Comparison of ENCODE assay signal across 21 cellular contexts in genomic region chr22:50715776-50716175, GRCh38. TPM values are rescaled to one million over a fixed set of nuclear protein-coding genes. Genes with fewer than 3 reads are reported as not detected.
DNase-seq lines count a peak whose midpoint lies in the region; ATAC-seq and TF ChIP-seq lines count a peak whose summit lies in the region.
"Had no signal": no experiment of that assay in that cellular context is flagged by ENCODE, and none has a peak within 500 bp of the region (broad histone marks: within the 10 kb centered on the region; RNA-seq: fewer than 3 reads in every experiment).

No MANE protein-coding gene starts in this region.

- no peaks in the 10 kb centered on the region for H3K9me3 ChIP-seq in right atrium auricular region
- peaks cover 0 to 2% of the 10 kb centered on the region in 2 donors for H3K9me3 ChIP-seq in neuronal stem cell (replicated peaks in 1 of 2; ENCODE audit: control insufficient read depth in 2 of 2, insufficient read depth in 1 of 2, low read depth in 1 of 2, low read length in 2 of 2)

- H3K23ac ChIP-seq in neuronal stem cell (ENCODE audit: low read depth, low read length, poor library complexity), result peak overlapping the region; percentile 31

- H3K27me3 Mint-ChIP-seq in endothelial cell (ENCODE audit: unreplicated experiment), result peaks cover 64% of the 10 kb centered on the region
- H3K27me3 Mint-ChIP-seq: CD4-positive, alpha-beta memory T cell had no signal

- H3K27ac ChIP-seq in right atrium auricular region, result no peak overlapping the region
- H3K27ac ChIP-seq in neuronal stem cell (replicated peaks; ENCODE audit: low read length), result no peak overlapping the region

- no peak overlapping the region for H2AK5ac ChIP-seq in neuronal stem cell (ENCODE audit: low read depth, low read length)

- no peak overlapping the region for H3K27ac Mint-ChIP-seq in endothelial cell (ENCODE audit: unreplicated experiment)
- H3K27ac Mint-ChIP-seq: CD4-positive, alpha-beta memory T cell; GM23338 had no signal

- no peak overlapping the region for H2BK12ac ChIP-seq in neuronal stem cell (ENCODE audit: low read length)

- no peak overlapping the region for H2BK15ac ChIP-seq in neuronal stem cell (ENCODE audit: low read length)

- no peak overlapping the region for H3K18ac ChIP-seq in neuronal stem cell (ENCODE audit: low read length)

- H2BK5ac ChIP-seq in neuronal stem cell (ENCODE audit: low read length), result peak overlapping the region; percentile 82

- ATAC-seq in left ventricle myocardium superior (no peak), HG03520 (IDR thresholded peaks at IDR 0.05; ENCODE audit: unreplicated experiment) (no peak)
- ATAC-seq: GM23338, HCT116 had no signal

- H3K4me1 ChIP-seq in right atrium auricular region (peaks cover 0 to 29% of the 10 kb centered on the region in 2 donors), neuronal stem cell (ENCODE audit: control insufficient read depth in 2 of 2, insufficient read depth in 1 of 2, low read depth in 1 of 2, low read length in 2 of 2) (peaks cover 0 to 8% of the 10 kb centered on the region in 2 donors)

- H3K79me1 ChIP-seq in neuronal stem cell (ENCODE audit: low read depth, low read length), result peaks cover 4% of the 10 kb centered on the region

- DNase-seq in left ventricle myocardium superior (peak; percentile 14), right atrium auricular region (ENCODE audit: low spot score) (no peak), endothelial cell (ENCODE audit: low spot score) (no peak), neuronal stem cell (ENCODE audit: low spot score) (no peak), SW480 (ENCODE audit: low spot score) (no peak)
- DNase-seq: C1 segment of cervical spinal cord; Calu3; CD4-positive, alpha-beta memory T cell; COR-L47; DMS53; DMS79 treated with DMSO at 0.1 percent for 48 hours; GF-D8; H9 had no signal

- no CpG with 5 or more reads among the region's 7 CpGs for WGBS in neuronal stem cell (ENCODE audit: extremely low coverage in 2 of 2, insufficient read length in 2 of 2, insufficient replicate concordance in 1 of 2), 2 donors

- H3K4ac ChIP-seq in neuronal stem cell (ENCODE audit: low read length), result no peak overlapping the region

- peak overlapping the region; percentile 88 for H3K4me3 Mint-ChIP-seq in endothelial cell (ENCODE audit: unreplicated experiment)
- H3K4me3 Mint-ChIP-seq: CD4-positive, alpha-beta memory T cell; GM23338; H9 had no signal

- H3K9me3 Mint-ChIP-seq in endothelial cell (ENCODE audit: unreplicated experiment), result no peaks in the 10 kb centered on the region
- H3K9me3 Mint-ChIP-seq: CD4-positive, alpha-beta memory T cell; GM23338; H9 had no signal

- H3K36me3 ChIP-seq in right atrium auricular region (peaks cover 5% of the 10 kb centered on the region), neuronal stem cell (replicated peaks in 1 of 2; ENCODE audit: control insufficient read depth in 2 of 2, insufficient read depth in 2 of 2, low read length in 2 of 2) (peaks cover 19 to 46% of the 10 kb centered on the region in 2 donors)

- no peak overlapping the region for H4K8ac ChIP-seq in neuronal stem cell (ENCODE audit: low read depth, low read length)

- H2BK120ac ChIP-seq in neuronal stem cell (ENCODE audit: low read depth, low read length), result no peak overlapping the region

- H3K9ac ChIP-seq in neuronal stem cell (ENCODE audit: low read depth, low read length, poor library complexity), result peak overlapping the region; percentile 44

- no peak overlapping the region for H3K14ac ChIP-seq in neuronal stem cell (ENCODE audit: low read length)

- H3K27me3 ChIP-seq in right atrium auricular region, result no peaks in the 10 kb centered on the region
- peaks cover 0 to 20% (median 2%) of the 10 kb centered on the region in 3 experiments for H3K27me3 ChIP-seq in neuronal stem cell (ENCODE audit: control insufficient read depth in 3 of 3, insufficient read depth in 3 of 3, low read depth in 1 of 3, low read length in 3 of 3)

- H3K4me3 ChIP-seq in right atrium auricular region, result no peak overlapping the region
- no peak overlapping the region for H3K4me3 ChIP-seq in neuronal stem cell (ENCODE audit: low read length in 2 of 2)
- H3K4me3 ChIP-seq: GM23338 had no signal

- peaks cover 45% of the 10 kb centered on the region for H3K4me1 Mint-ChIP-seq in endothelial cell (ENCODE audit: unreplicated experiment)
- H3K4me1 Mint-ChIP-seq: CD4-positive, alpha-beta memory T cell; GM23338 had no signal

- H3K36me3 Mint-ChIP-seq in endothelial cell (ENCODE audit: low read depth, unreplicated experiment), result peaks cover 62% of the 10 kb centered on the region
- H3K36me3 Mint-ChIP-seq: CD4-positive, alpha-beta memory T cell had no signal

- no peak overlapping the region for H4K91ac ChIP-seq in neuronal stem cell (ENCODE audit: low read depth, low read length, poor library complexity)

- TF ChIP-seq CTCF in right atrium auricular region (IDR thresholded peaks at IDR 0.05), result no peak
- TF ChIP-seq CTCF in endothelial cell (IDR thresholded peaks at IDR 0.05; ENCODE audit: unreplicated experiment), result no peak

- intact Hi-C loops in left ventricle myocardium superior (cut with micrococcal nuclease), result no loop called here

- H3K4me2 ChIP-seq in neuronal stem cell (ENCODE audit: insufficient read depth, low read length, poor library complexity, severe bottlenecking), result no peak overlapping the region
- H3K4me2 ChIP-seq: GM23338 had no signal

- H2AFZ ChIP-seq in neuronal stem cell (ENCODE audit: low read length), result no peak overlapping the region
- H2AFZ ChIP-seq: GM23338 had no signal

RNA-seq across cellular contexts. Expression of gene ACR, which starts 22.2 kb away (rescaled TPM):
- total RNA-seq in left ventricle myocardium superior, result not detected
- total RNA-seq in right atrium auricular region, result under 1 TPM in 1 of 2 donors, not detected in 1; 0.39 TPM
- total RNA-seq in endothelial cell (ENCODE audit: unreplicated experiment), result 2.8 TPM
- 0.61 TPM for polyA plus RNA-seq in neuronal stem cell (2013, experiment 1 of 2)
- 0.48 TPM for polyA plus RNA-seq in neuronal stem cell (2013, experiment 2 of 2)
- total RNA-seq: A172; A673; Calu3; CD4-positive, alpha-beta memory T cell; Daoy; G401; GM23338; H4 had no signal
- polyA plus RNA-seq: CD4-positive, alpha-beta memory T cell; GM23338 had no signal

RNA-seq across cellular contexts. Expression of gene SHANK3, which starts 43.2 kb away (rescaled TPM):
- total RNA-seq in left ventricle myocardium superior (22.9 TPM), right atrium auricular region (10 to 100 TPM in 1 of 2 donors, 1 to 10 TPM in 1; 8.2 to 12.3 TPM), endothelial cell (ENCODE audit: unreplicated experiment) (223 TPM)
- polyA plus RNA-seq in neuronal stem cell (2013, experiment 1 of 2), result 9.8 TPM
- polyA plus RNA-seq in neuronal stem cell (2013, experiment 2 of 2), result 9.9 TPM
- total RNA-seq: CD4-positive, alpha-beta memory T cell had no signal
- polyA plus RNA-seq: CD4-positive, alpha-beta memory T cell had no signal
